In the genomic region with DNA sequence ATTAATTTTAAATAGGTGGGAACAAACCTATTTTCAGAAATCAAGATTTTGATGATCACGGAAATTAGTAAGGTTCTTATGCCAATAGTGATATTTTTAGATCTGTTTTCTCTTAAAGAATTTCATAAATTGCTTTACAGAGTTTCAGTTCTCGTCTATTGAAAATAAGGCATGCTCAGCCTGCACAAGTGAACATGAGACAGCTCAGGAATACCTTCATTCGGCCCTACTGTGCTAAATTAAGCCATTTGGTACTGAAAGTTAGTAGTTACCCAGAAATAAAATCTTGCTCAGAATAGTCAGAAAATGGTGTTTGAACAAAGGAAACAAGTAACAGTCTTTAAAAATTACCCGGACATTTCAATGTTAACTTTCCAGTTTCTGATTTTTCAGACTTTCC, we compare ENCODE assay signal across 27 cellular contexts.
"Had no signal": no experiment of that assay in that cellular context is flagged by ENCODE, and none has a peak within 500 bp of the region (broad histone marks: within the 10 kb centered on the region; RNA-seq: fewer than 3 reads in every experiment).

No MANE protein-coding gene starts in this region.

- H3K27me3 ChIP-seq: adrenal gland, body of pancreas, breast epithelium, SJCRH30 had no signal

- DNase-seq: activated CD4-positive, alpha-beta T cell treated with anti-CD3 and anti-CD28 coated beads, Interleukin-2, amount 10 ng/mL, durations not matched to agents 24 days and 14 days; activated CD4-positive, alpha-beta T cell treated with anti-CD3 and anti-CD28 coated beads, Interleukin-2, amount 50 U/mL, for 4 hours; activated CD8-positive, alpha-beta T cell treated with anti-CD3 and anti-CD28 coated beads for 36 hours; activated gamma-delta T cell; activated naive CD4-positive, alpha-beta T cell treated with anti-CD3 and anti-CD28 coated beads for 36 hours; activated T-cell treated with anti-CD3 and anti-CD28 coated beads, Interleukin-2, amount 50 U/mL, for 1 hour; adrenal gland; body of pancreas; NCI-H1048; NCI-H1105 treated with DMSO at 0.1 percent for 48 hours; NCI-H1436; NCI-H1694 treated with DMSO at 0.1 percent for 48 hours; NCI-H2029; NCI-H2171; NCI-H510A; NCI-H526; NCI-H748 treated with DMSO at 0.1 percent for 48 hours; SHP77; SJCRH30; T1000 had no signal

- H3K36me3 ChIP-seq: adrenal gland, breast epithelium, SJCRH30 had no signal

- H3K4me3 ChIP-seq: adrenal gland, body of pancreas, breast epithelium, coronary artery, SJCRH30, SK-N-MC had no signal

- H3K9me3 ChIP-seq: adrenal gland, body of pancreas, breast epithelium, SJCRH30 had no signal

- H3K36me3 Mint-ChIP-seq: activated naive CD4-positive, alpha-beta T cell treated with anti-CD3 and anti-CD28 coated beads, Interleukin-2, amount 50 U/mL, for 72 hours had no signal

- H3K27me3 Mint-ChIP-seq: activated CD4-positive, alpha-beta T cell treated with anti-CD3 and anti-CD28 coated beads, Interleukin-2, amount 10 ng/mL, durations not matched to agents 24 days and 14 days; activated CD8-positive, alpha-beta T cell treated with anti-CD3 and anti-CD28 coated beads for 36 hours had no signal

- FAIRE-seq: astrocyte had no signal

- H3K27ac Mint-ChIP-seq: activated CD4-positive, alpha-beta T cell treated with anti-CD3 and anti-CD28 coated beads, Interleukin-2, amount 10 ng/mL, durations not matched to agents 24 days and 14 days; activated CD8-positive, alpha-beta T cell treated with anti-CD3 and anti-CD28 coated beads for 36 hours; activated naive CD4-positive, alpha-beta T cell treated with anti-CD3 and anti-CD28 coated beads for 36 hours; activated naive CD4-positive, alpha-beta T cell treated with anti-CD3 and anti-CD28 coated beads, Interleukin-2, amount 50 U/mL, for 72 hours; activated T-helper 2 cell treated with anti-CD3 and anti-CD28 coated beads, Interferon-gamma antibody, Interleukin-2, Interleukin-4, amounts not matched to agents 10 μg/mL and 5 μg/mL and 100 μg/mL, durations not matched to agents 14 hours and 24 hours and 36 hours had no signal

- H3K27ac ChIP-seq: adrenal gland, body of pancreas, breast epithelium, coronary artery, SJCRH30, SK-N-MC had no signal

- H3K4me1 Mint-ChIP-seq: activated CD4-positive, alpha-beta T cell treated with anti-CD3 and anti-CD28 coated beads, Interleukin-2, amount 10 ng/mL, durations not matched to agents 24 days and 14 days had no signal

- H3K4me1 ChIP-seq: adrenal gland, body of pancreas, breast epithelium, SJCRH30 had no signal

- ATAC-seq: activated CD8-positive, alpha-beta T cell treated with anti-CD3 and anti-CD28 coated beads for 36 hours; activated naive CD4-positive, alpha-beta T cell treated with anti-CD3 and anti-CD28 coated beads, Interleukin-2, amount 50 U/mL, for 72 hours; body of pancreas; Panc1 had no signal

- H3K4me3 Mint-ChIP-seq: activated CD4-positive, alpha-beta T cell treated with anti-CD3 and anti-CD28 coated beads, Interleukin-2, amount 10 ng/mL, durations not matched to agents 24 days and 14 days; activated CD8-positive, alpha-beta T cell treated with anti-CD3 and anti-CD28 coated beads for 36 hours; activated naive CD4-positive, alpha-beta T cell treated with anti-CD3 and anti-CD28 coated beads for 36 hours had no signal
